Comparison of ENCODE assay signal across 7 cellular contexts in genomic region chr14:105684597-105684996, GRCh38.
DNase-seq lines count a peak whose midpoint lies in the region; ATAC-seq, FAIRE-seq and TF ChIP-seq lines count a peak whose summit lies in the region.
"Not testable (repeated sequence)": the region's sequence is repeated elsewhere in the genome, so short reads cannot be mapped to it uniquely, and the experiment has no call there.

No MANE protein-coding gene starts in this region.

- H3K27ac ChIP-seq in MM.1S (ENCODE audit: low read length) (peak overlapping the region; percentile 62; the same call in 1 of the 2 replicates), spleen (peak overlapping the region in 6 of 8 donors; percentile 29 to 90 (median 70))
- H3K27ac ChIP-seq in HepG2 (ENCODE audit: extremely low read length, insufficient read depth, low read length) = not testable (repeated sequence)

- H3K4me1 ChIP-seq in MM.1S (ENCODE audit: low read length); HepG2 (ENCODE audit: insufficient read depth, low read length): not testable (repeated sequence)
- H3K4me1 ChIP-seq in spleen = peaks cover 0 to 11% (median 0%) of the 10 kb centered on the region in 6 donors

- TF ChIP-seq POLR2A in HepG2 (IDR thresholded peaks at IDR 0.05; ENCODE audit: insufficient read depth in 1 of 2, low read depth in 2 of 2, low read length in 2 of 2); spleen (IDR thresholded peaks at IDR 0.05): not testable (repeated sequence)

- 43% methylated on average over 5 of the region's 8 CpGs for WGBS in HepG2 (ENCODE audit: low lambda C conversion rate)
- WGBS in spleen, 5 donors = 80 to 93% (median 87%) methylated on average over 5 to 7 of the region's 8 CpGs

- not testable (repeated sequence) for H3K9me3 Mint-ChIP-seq in activated CD4-positive, alpha-beta T cell treated with anti-CD3 and anti-CD28 coated beads for 36 hours (ENCODE audit: low read depth); activated T-helper 17 cell treated with anti-CD3 and anti-CD28 coated beads, Interleukin-2, amount 50 U/mL, for 72 hours

- peak overlapping the region; percentile 5 for H3K27ac Mint-ChIP-seq in activated CD4-positive, alpha-beta T cell treated with anti-CD3 and anti-CD28 coated beads for 36 hours
- peak overlapping the region; percentile 5 for H3K27ac Mint-ChIP-seq in activated T-helper 17 cell treated with anti-CD3 and anti-CD28 coated beads, Interleukin-2, amount 50 U/mL, for 72 hours

- not testable (repeated sequence) for H3K27me3 Mint-ChIP-seq in activated CD4-positive, alpha-beta T cell treated with anti-CD3 and anti-CD28 coated beads for 36 hours; activated T-helper 17 cell treated with anti-CD3 and anti-CD28 coated beads, Interleukin-2, amount 50 U/mL, for 72 hours

- not testable (repeated sequence) for DNase-seq in GM19239 (ENCODE audit: insufficient read length, low spot score); MM.1S; activated CD4-positive, alpha-beta T cell treated with anti-CD3 and anti-CD28 coated beads for 36 hours; bronchial epithelial cell (ENCODE audit: low read depth); HepG2 (ENCODE audit: low spot score); spleen

- not testable (repeated sequence) for H3K27me3 ChIP-seq in MM.1S (replicated peaks; ENCODE audit: insufficient read depth, low read length); bronchial epithelial cell (ENCODE audit: control insufficient read depth, insufficient read depth, low read length); HepG2 (ENCODE audit: control insufficient read depth in 1 of 2, insufficient read depth in 2 of 2, low read length in 2 of 2); spleen (replicated peaks in 1 of 7)

- not testable (repeated sequence) for ATAC-seq in activated CD4-positive, alpha-beta T cell treated with anti-CD3 and anti-CD28 coated beads for 36 hours; activated T-helper 17 cell treated with anti-CD3 and anti-CD28 coated beads, Interleukin-2, amount 50 U/mL, for 72 hours (replicated peaks); HepG2

- FAIRE-seq in GM19239 (lab: Jason Lieb, UNC) (peak; percentile 90), bronchial epithelial cell (lab: Jason Lieb, UNC) (peak; percentile 94)
- not testable (repeated sequence) for FAIRE-seq in HepG2 (lab: Jason Lieb, UNC)

- intact Hi-C loops in activated CD4-positive, alpha-beta T cell treated with anti-CD3 and anti-CD28 coated beads for 36 hours (cut with DNase I, micrococcal nuclease); HepG2 (cut with micrococcal nuclease; ENCODE audit: unreplicated experiment): not testable (repeated sequence)
- intact Hi-C loops in spleen (cut with DNase I; ENCODE audit: low total_unique reads) = loop anchor here (10.0 kb wide), 1 partner anchor 250 kb away; no protein-coding TSS in a partner anchor

- not testable (repeated sequence) for H4K20me1 ChIP-seq in MM.1S (ENCODE audit: insufficient read depth, low read length); HepG2 (ENCODE audit: insufficient read depth, low read length)

- CTCF ChIA-PET in activated CD4-positive, alpha-beta T cell treated with anti-CD3 and anti-CD28 coated beads for 36 hours (lab: Charles Lee); HepG2 (lab: Yijun Ruan, JAX; ENCODE audit: low intra/inter-chr PET ratio, low total read pairs): not testable (repeated sequence)

- H3K36me3 Mint-ChIP-seq in activated CD4-positive, alpha-beta T cell treated with anti-CD3 and anti-CD28 coated beads for 36 hours (ENCODE audit: low read depth); activated T-helper 17 cell treated with anti-CD3 and anti-CD28 coated beads, Interleukin-2, amount 50 U/mL, for 72 hours (ENCODE audit: low read depth): not testable (repeated sequence)

- H3K9me3 ChIP-seq in MM.1S (replicated peaks; ENCODE audit: insufficient read depth, low read length); HepG2 (ENCODE audit: low read length); spleen: not testable (repeated sequence)

- H3K36me3 ChIP-seq in MM.1S (replicated peaks; ENCODE audit: insufficient read depth, low read length); bronchial epithelial cell (ENCODE audit: control insufficient read depth, insufficient read depth, low read length); HepG2 (replicated peaks in 1 of 2; ENCODE audit: control insufficient read depth in 1 of 2, insufficient read depth in 2 of 2, low read length in 2 of 2); spleen: not testable (repeated sequence)

- TF ChIP-seq RAD21 in HepG2 (CRISPR knock-in tag; IDR thresholded peaks at IDR 0.05) = not testable (repeated sequence)

- not testable (repeated sequence) for H3K4me3 ChIP-seq in MM.1S (ENCODE audit: low read length); bronchial epithelial cell (ENCODE audit: low read depth, low read length); HepG2 (replicated peaks in 1 of 3; ENCODE audit: insufficient read depth in 1 of 3, low read depth in 2 of 3, low read length in 3 of 3); spleen

- H3K9me2 ChIP-seq in MM.1S (replicated peaks; ENCODE audit: insufficient read depth, low read length) = not testable (repeated sequence)

- H3K4me2 ChIP-seq in MM.1S (ENCODE audit: low read depth, low read length); HepG2 (ENCODE audit: low read depth, low read length): not testable (repeated sequence)

- TF ChIP-seq CTCF in MM.1S (IDR thresholded peaks at IDR 0.05; ENCODE audit: low read length); bronchial epithelial cell (IDR thresholded peaks at IDR 0.05; ENCODE audit: insufficient read depth, low read length, severe bottlenecking); HepG2 (CRISPR knock-in tag; IDR thresholded peaks at IDR 0.05); spleen (IDR thresholded peaks at IDR 0.05 in 8 of 11, conservative IDR thresholded peaks at IDR 0.05 in 3 of 11): not testable (repeated sequence)

- H3F3A ChIP-seq in MM.1S (ENCODE audit: insufficient read depth, low read length) = not testable (repeated sequence)

- POLR2A ChIA-PET in activated CD4-positive, alpha-beta T cell treated with anti-CD3 and anti-CD28 coated beads for 36 hours (lab: Charles Lee); HepG2 (lab: Yijun Ruan, JAX): not testable (repeated sequence)

- H3K4me3 Mint-ChIP-seq in activated CD4-positive, alpha-beta T cell treated with anti-CD3 and anti-CD28 coated beads for 36 hours; activated T-helper 17 cell treated with anti-CD3 and anti-CD28 coated beads, Interleukin-2, amount 50 U/mL, for 72 hours: not testable (repeated sequence)

- not testable (repeated sequence) for H2AFZ ChIP-seq in MM.1S (ENCODE audit: low read length); HepG2 (ENCODE audit: low read length)

- TF ChIP-seq EP300 in HepG2 (IDR thresholded peaks at IDR 0.05; ENCODE audit: low read depth in 2 of 2, low read length in 2 of 2); HepG2 (CRISPR knock-in tag; IDR thresholded peaks at IDR 0.05; ENCODE audit: borderline replicate concordance): not testable (repeated sequence)

- not testable (repeated sequence) for BruUV-seq in HepG2 (replicated peaks; lab: Mats Ljungman, UMichigan)

- H3K79me2 ChIP-seq in MM.1S (ENCODE audit: low read length); HepG2 (ENCODE audit: insufficient read depth, low read length): not testable (repeated sequence)

- H3K4me1 Mint-ChIP-seq in activated CD4-positive, alpha-beta T cell treated with anti-CD3 and anti-CD28 coated beads for 36 hours; activated T-helper 17 cell treated with anti-CD3 and anti-CD28 coated beads, Interleukin-2, amount 50 U/mL, for 72 hours: not testable (repeated sequence)

- H3K9ac ChIP-seq in MM.1S (ENCODE audit: low read length); HepG2 (ENCODE audit: insufficient read depth, low read depth, low read length): not testable (repeated sequence)

- in situ Hi-C loops in HepG2 (cut with HindIII; ENCODE audit: extremely low pct_ligation_motif_present, low pct_unique_long_range_greater_than_20kb) = not testable (repeated sequence)

TF ChIP-seq in HepG2, 621 proteins besides CTCF, POLR2A, EP300 and RAD21:
- 0 out of 2 replicates have a peak, but pooled peaks have one; percentile 15 for TF ChIP-seq SOX6 (IDR thresholded peaks at IDR 0.05)
- not testable (repeated sequence) for TF ChIP-seq SOX6 (CRISPR knock-in tag; IDR thresholded peaks at IDR 0.05)
